In the genomic region with DNA sequence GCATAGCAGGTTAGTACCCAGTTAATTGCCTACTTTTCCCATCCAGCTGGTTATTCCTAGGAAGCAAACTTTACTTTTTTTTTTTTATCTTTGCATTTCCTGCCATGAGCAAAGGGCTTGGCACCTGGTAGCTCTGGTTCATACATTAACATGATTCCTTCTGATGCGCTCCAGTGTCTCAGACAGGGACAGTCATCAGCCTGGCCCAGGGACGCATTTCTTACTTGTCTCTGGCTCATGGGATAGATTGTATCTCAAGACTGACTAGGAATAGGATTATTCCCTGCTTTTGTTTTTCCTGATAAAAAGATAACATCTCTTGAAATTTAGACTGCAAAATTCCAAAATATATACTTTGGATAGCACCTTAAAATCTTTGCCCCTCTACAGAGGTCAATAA, we compare ENCODE assay signal across 2 cellular contexts.
TF ChIP-seq lines count a peak whose summit lies in the region.

No MANE protein-coding gene starts in this region.

TF ChIP-seq in SK-N-SH, 30 proteins besides CTCF, POLR2A, EP300 and RAD21 (continued from another document):
- TF ChIP-seq, protein P1, sequence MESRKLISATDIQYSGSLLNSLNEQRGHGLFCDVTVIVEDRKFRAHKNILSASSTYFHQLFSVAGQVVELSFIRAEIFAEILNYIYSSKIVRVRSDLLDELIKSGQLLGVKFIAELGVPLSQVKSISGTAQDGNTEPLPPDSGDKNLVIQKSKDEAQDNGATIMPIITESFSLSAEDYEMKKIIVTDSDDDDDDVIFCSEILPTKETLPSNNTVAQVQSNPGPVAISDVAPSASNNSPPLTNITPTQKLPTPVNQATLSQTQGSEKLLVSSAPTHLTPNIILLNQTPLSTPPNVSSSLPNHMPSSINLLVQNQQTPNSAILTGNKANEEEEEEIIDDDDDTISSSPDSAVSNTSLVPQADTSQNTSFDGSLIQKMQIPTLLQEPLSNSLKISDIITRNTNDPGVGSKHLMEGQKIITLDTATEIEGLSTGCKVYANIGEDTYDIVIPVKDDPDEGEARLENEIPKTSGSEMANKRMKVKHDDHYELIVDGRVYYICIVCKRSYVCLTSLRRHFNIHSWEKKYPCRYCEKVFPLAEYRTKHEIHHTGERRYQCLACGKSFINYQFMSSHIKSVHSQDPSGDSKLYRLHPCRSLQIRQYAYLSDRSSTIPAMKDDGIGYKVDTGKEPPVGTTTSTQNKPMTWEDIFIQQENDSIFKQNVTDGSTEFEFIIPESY (IDR thresholded peaks at IDR 0.05; ENCODE audit: borderline replicate concordance, low read depth), result no peak
- TF ChIP-seq NFIC (IDR thresholded peaks at IDR 0.05; ENCODE audit: borderline replicate concordance) (no peak), GATA2 (CRISPR knock-in tag; IDR thresholded peaks at IDR 0.05) (peak; percentile 6; the same call in 1 of the 2 replicates), EZH2phosphoT487 (IDR thresholded peaks at IDR 0.05; ENCODE audit: borderline replicate concordance, low read depth) (no peak), SMC3 (IDR thresholded peaks at IDR 0.05; ENCODE audit: low read depth, low read length) (no peak), SIN3A (IDR thresholded peaks at IDR 0.05; ENCODE audit: borderline replicate concordance, low read depth, low read length) (no peak), RFX5 (IDR thresholded peaks at IDR 0.05; ENCODE audit: low read length) (no peak), MEF2A (IDR thresholded peaks at IDR 0.05; ENCODE audit: borderline replicate concordance, low read depth) (no peak)
TF ChIP-seq in SK-N-SH: peak in this region for 1.

TF ChIP-seq in SK-N-SH treated with all-trans-retinoic acid at 6 μM for 48 hours, 23 proteins besides CTCF, POLR2A, EP300 and RAD21 (continued from another document):
- TF ChIP-seq ISL1 (CRISPR knock-in tag; IDR thresholded peaks at IDR 0.05), result no peak
- TF ChIP-seq, protein P2, sequence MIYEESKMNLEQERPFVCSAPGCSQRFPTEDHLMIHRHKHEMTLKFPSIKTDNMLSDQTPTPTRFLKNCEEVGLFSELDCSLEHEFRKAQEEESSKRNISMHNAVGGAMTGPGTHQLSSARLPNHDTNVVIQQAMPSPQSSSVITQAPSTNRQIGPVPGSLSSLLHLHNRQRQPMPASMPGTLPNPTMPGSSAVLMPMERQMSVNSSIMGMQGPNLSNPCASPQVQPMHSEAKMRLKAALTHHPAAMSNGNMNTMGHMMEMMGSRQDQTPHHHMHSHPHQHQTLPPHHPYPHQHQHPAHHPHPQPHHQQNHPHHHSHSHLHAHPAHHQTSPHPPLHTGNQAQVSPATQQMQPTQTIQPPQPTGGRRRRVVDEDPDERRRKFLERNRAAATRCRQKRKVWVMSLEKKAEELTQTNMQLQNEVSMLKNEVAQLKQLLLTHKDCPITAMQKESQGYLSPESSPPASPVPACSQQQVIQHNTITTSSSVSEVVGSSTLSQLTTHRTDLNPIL (CRISPR knock-in tag; IDR thresholded peaks at IDR 0.05; ENCODE audit: low read depth), result no peak
- TF ChIP-seq ZNF70 (CRISPR knock-in tag; IDR thresholded peaks at IDR 0.05), result no peak
- no peak for TF ChIP-seq RARB (CRISPR knock-in tag; IDR thresholded peaks at IDR 0.05)
- TF ChIP-seq, protein P3, sequence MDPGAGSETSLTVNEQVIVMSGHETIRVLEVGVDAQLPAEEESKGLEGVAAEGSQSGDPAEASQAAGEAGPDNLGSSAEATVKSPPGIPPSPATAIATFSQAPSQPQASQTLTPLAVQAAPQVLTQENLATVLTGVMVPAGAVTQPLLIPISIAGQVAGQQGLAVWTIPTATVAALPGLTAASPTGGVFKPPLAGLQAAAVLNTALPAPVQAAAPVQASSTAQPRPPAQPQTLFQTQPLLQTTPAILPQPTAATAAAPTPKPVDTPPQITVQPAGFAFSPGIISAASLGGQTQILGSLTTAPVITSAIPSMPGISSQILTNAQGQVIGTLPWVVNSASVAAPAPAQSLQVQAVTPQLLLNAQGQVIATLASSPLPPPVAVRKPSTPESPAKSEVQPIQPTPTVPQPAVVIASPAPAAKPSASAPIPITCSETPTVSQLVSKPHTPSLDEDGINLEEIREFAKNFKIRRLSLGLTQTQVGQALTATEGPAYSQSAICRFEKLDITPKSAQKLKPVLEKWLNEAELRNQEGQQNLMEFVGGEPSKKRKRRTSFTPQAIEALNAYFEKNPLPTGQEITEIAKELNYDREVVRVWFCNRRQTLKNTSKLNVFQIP (CRISPR knock-in tag; IDR thresholded peaks at IDR 0.05; ENCODE audit: borderline replicate concordance, low read depth), result no peak
- TF ChIP-seq ARNTL (CRISPR knock-in tag; IDR thresholded peaks at IDR 0.05; ENCODE audit: borderline replicate concordance, low read depth), result no peak
- TF ChIP-seq SNAI2 (CRISPR knock-in tag; IDR thresholded peaks at IDR 0.05), result no peak
